Comparison of ENCODE assay signal across 31 cellular contexts in genomic region chr1:86339906-86340305, GRCh38.
"Had no signal": no experiment of that assay in that cellular context is flagged by ENCODE, and none has a peak within 500 bp of the region (broad histone marks: within the 10 kb centered on the region; RNA-seq: fewer than 3 reads in every experiment).

No MANE protein-coding gene starts in this region.

- H3K4me3 Mint-ChIP-seq: activated CD4-positive, alpha-beta memory T cell treated with anti-CD3 and anti-CD28 coated beads for 36 hours; activated CD4-positive, alpha-beta T cell treated with anti-CD3 and anti-CD28 coated beads, Interleukin-2, amount 10 ng/mL, durations not matched to agents 7 days and 5 days; activated naive CD4-positive, alpha-beta T cell treated with anti-CD3 and anti-CD28 coated beads, Interleukin-2, amount 10 ng/mL, durations not matched to agents 7 days and 5 days; activated naive CD8-positive, alpha-beta T cell treated with anti-CD3 and anti-CD28 coated beads, Interleukin-2, amount 10 ng/mL, durations not matched to agents 7 days and 5 days; activated T-helper 17 cell treated with anti-CD3 and anti-CD28 coated beads, Interleukin-2, amount 50 U/mL, for 72 hours; IgD-negative memory B cell; T-cell had no signal

- H3K27ac Mint-ChIP-seq: activated CD4-positive, alpha-beta memory T cell treated with anti-CD3 and anti-CD28 coated beads for 36 hours; activated CD4-positive, alpha-beta T cell treated with anti-CD3 and anti-CD28 coated beads, Interleukin-2, amount 10 ng/mL, durations not matched to agents 7 days and 5 days; activated naive CD4-positive, alpha-beta T cell treated with anti-CD3 and anti-CD28 coated beads, Interleukin-2, amount 10 ng/mL, durations not matched to agents 7 days and 5 days; activated naive CD8-positive, alpha-beta T cell treated with anti-CD3 and anti-CD28 coated beads, Interleukin-2, amount 10 ng/mL, durations not matched to agents 7 days and 5 days; activated T-helper 17 cell treated with anti-CD3 and anti-CD28 coated beads, Interleukin-2, amount 50 U/mL, for 72 hours; IgD-negative memory B cell; T-cell had no signal

- H3K4me3 ChIP-seq: adrenal gland, MG63, Peyer's patch, SJSA1 had no signal

- H3K9me3 Mint-ChIP-seq: activated naive CD4-positive, alpha-beta T cell treated with anti-CD3 and anti-CD28 coated beads, Interleukin-2, amount 10 ng/mL, durations not matched to agents 7 days and 5 days had no signal

- ATAC-seq: activated T-helper 17 cell treated with anti-CD3 and anti-CD28 coated beads, Interleukin-2, amount 50 U/mL, for 72 hours; T-cell had no signal

- H3K27ac ChIP-seq: KMS-11, Peyer's patch, SJSA1, VCaP had no signal

- H3K9ac ChIP-seq: KMS-11 had no signal

- H3K4me1 Mint-ChIP-seq: activated CD4-positive, alpha-beta T cell treated with anti-CD3 and anti-CD28 coated beads, Interleukin-2, amount 10 ng/mL, durations not matched to agents 7 days and 5 days; activated naive CD4-positive, alpha-beta T cell treated with anti-CD3 and anti-CD28 coated beads, Interleukin-2, amount 10 ng/mL, durations not matched to agents 7 days and 5 days; activated naive CD8-positive, alpha-beta T cell treated with anti-CD3 and anti-CD28 coated beads, Interleukin-2, amount 10 ng/mL, durations not matched to agents 7 days and 5 days; activated T-helper 17 cell treated with anti-CD3 and anti-CD28 coated beads, Interleukin-2, amount 50 U/mL, for 72 hours; IgD-negative memory B cell; T-cell had no signal

- H3K27me3 ChIP-seq: adrenal gland, MG63, Peyer's patch, SJSA1 had no signal

- DNase-seq: activated CD4-positive, alpha-beta memory T cell treated with anti-CD3 and anti-CD28 coated beads for 36 hours; activated CD4-positive, alpha-beta T cell treated with anti-CD3 and anti-CD28 coated beads, Interleukin-2, amount 10 ng/mL, durations not matched to agents 7 days and 5 days; activated CD4-positive, CD25-positive, alpha-beta regulatory T cell; activated CD8-positive, alpha-beta memory T cell treated with anti-CD3 and anti-CD28 coated beads for 24 hours; activated gamma-delta T cell treated with Interleukin-2 at 50 U/mL for 16 hours; activated naive CD4-positive, alpha-beta T cell treated with anti-CD3 and anti-CD28 coated beads, Interleukin-2, amount 10 ng/mL, durations not matched to agents 7 days and 5 days; activated naive CD8-positive, alpha-beta T cell treated with anti-CD3 and anti-CD28 coated beads, Interleukin-2, amount 10 ng/mL, durations not matched to agents 7 days and 5 days; activated T-cell treated with anti-CD3 and anti-CD28 coated beads for 4 hours; activated T-cell treated with anti-CD3 and anti-CD28 coated beads, Interleukin-2, amount 50 U/mL, for 48 hours; anterior cingulate cortex; caudate nucleus; MG63; NCI-H1092 treated with DMSO at 0.1 percent for 48 hours; NCI-H1417 treated with DMSO at 0.1 percent for 48 hours; NCI-H1694; NCI-H2029; NCI-H345; NCI-H510A treated with DMSO at 0.1 percent for 48 hours; NCI-H69; NK-92 treated with Interleukin-12 subunit alpha and Interleukin-12 subunit beta, amount 100 ng/mL, for 24 hours; OCI-M1; Peyer's patch; SHP77; T-helper 2 cell had no signal

- H3K4me1 ChIP-seq: adrenal gland, Peyer's patch, SJSA1 had no signal

- H3K4me2 ChIP-seq: KMS-11 had no signal

- H3K36me3 Mint-ChIP-seq: activated CD4-positive, alpha-beta memory T cell treated with anti-CD3 and anti-CD28 coated beads for 36 hours; activated naive CD4-positive, alpha-beta T cell treated with anti-CD3 and anti-CD28 coated beads, Interleukin-2, amount 10 ng/mL, durations not matched to agents 7 days and 5 days; activated naive CD8-positive, alpha-beta T cell treated with anti-CD3 and anti-CD28 coated beads, Interleukin-2, amount 10 ng/mL, durations not matched to agents 7 days and 5 days; IgD-negative memory B cell; T-cell had no signal

- H3K36me3 ChIP-seq: adrenal gland, MG63, Peyer's patch, SJSA1 had no signal

- H3K9me3 ChIP-seq: adrenal gland, MG63, Peyer's patch, SJSA1 had no signal

- H3K27me3 Mint-ChIP-seq: activated CD4-positive, alpha-beta memory T cell treated with anti-CD3 and anti-CD28 coated beads for 36 hours; activated naive CD4-positive, alpha-beta T cell treated with anti-CD3 and anti-CD28 coated beads, Interleukin-2, amount 10 ng/mL, durations not matched to agents 7 days and 5 days; activated T-helper 17 cell treated with anti-CD3 and anti-CD28 coated beads, Interleukin-2, amount 50 U/mL, for 72 hours; T-cell had no signal
